In the genomic region with DNA sequence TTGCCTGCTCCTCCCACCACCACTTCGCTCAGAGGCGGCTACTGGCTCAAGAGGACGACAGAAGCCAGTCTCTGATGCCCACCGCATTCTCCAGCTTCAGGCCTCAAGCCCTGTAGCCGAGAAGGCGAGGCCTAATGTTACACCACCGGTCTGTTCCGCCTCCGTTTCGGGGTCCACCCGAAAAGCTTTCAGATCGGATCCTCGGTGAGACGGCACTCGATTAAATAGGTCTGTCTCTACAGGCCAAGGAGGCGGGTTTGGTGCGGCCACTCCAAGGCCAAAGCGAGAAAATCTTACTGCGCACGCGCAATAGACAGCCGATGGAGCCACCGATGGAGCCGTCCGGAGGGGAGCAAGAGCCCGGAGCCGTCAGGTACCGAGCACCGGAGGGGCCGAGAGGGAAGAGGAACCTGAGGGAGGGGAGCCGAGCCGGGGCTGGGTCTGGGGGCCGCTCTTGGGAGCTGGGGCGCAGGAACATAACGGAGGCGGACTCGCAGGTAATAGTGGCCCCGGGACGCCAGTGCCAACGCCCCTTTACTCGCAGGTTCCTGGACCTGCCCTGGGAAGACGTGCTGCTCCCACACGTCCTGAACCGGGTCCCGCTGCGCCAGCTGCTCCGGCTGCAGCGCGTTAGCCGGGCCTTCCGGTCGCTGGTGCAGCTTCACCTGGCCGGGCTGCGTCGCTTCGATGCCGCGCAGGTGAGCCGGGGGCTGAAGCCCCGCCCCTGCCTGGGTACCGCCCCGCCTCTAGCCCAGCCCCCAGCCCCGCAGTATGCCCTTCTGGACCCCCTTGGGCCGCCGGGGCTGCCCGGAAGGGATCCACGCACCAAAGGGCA, we compare ENCODE assay signal across 8 cellular contexts.
DNase-seq lines count a peak whose midpoint lies in the region; ATAC-seq lines count a peak whose summit lies in the region.

A gene with protein sequence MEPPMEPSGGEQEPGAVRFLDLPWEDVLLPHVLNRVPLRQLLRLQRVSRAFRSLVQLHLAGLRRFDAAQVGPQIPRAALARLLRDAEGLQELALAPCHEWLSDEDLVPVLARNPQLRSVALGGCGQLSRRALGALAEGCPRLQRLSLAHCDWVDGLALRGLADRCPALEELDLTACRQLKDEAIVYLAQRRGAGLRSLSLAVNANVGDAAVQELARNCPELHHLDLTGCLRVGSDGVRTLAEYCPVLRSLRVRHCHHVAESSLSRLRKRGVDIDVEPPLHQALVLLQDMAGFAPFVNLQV (plus strand): TSS at position 27 of the 835 bp plus-strand sequence. CDS start 294 bp downstream, at position 321.

- DNase-seq in AG08395 (ENCODE audit: low spot score) (peak; percentile 99), NCI-H345 treated with DMSO at 0.1 percent for 48 hours (lab: John Stamatoyannopoulos, UW; ENCODE audit: unreplicated experiment) (peak; percentile 83), iris pigment epithelial cell (ENCODE audit: low read depth) (peak; percentile 94)
- DNase-seq in activated CD4-positive, CD25-positive, alpha-beta regulatory T cell (lab: John Stamatoyannopoulos, UW) = peak; percentile 84 to 94 (median 88)
- DNase-seq in central memory CD4-positive, alpha-beta T cell = peak; percentile 91
- peak; percentile 96 for DNase-seq in stimulated activated CD4-positive, alpha-beta T cell treated with anti-CD3 and anti-CD28 coated beads, Interleukin-12 subunit alpha, Interleukin-12 subunit beta, amount 100 ng/mL, for 24 hours (ENCODE audit: low read depth in 2 of 2)

- ATAC-seq in GM19023 (IDR thresholded peaks at IDR 0.05; ENCODE audit: unreplicated experiment) (peak; percentile 76), HG03280 (IDR thresholded peaks at IDR 0.05; ENCODE audit: unreplicated experiment) (peak; percentile 67)

Comparison
In these comparisons a context has a peak if more than half of its experiments do, and no peak if none do; other contexts are left out.
1. Peak in every context shown above with its lines: DNase-seq and ATAC-seq.